Comparison of ENCODE assay signal across 22 cellular contexts in genomic region chr20:58303547-58303946, GRCh38.
"Had no signal": no experiment of that assay in that cellular context is flagged by ENCODE, and none has a peak within 500 bp of the region (broad histone marks: within the 10 kb centered on the region; RNA-seq: fewer than 3 reads in every experiment).

No MANE protein-coding gene starts in this region.

- H3K27ac Mint-ChIP-seq: activated B cell treated with CpG ODN at 0.5 μM for 24 hours; activated CD8-positive, alpha-beta T cell treated with anti-CD3 and anti-CD28 coated beads, Interleukin-2, amount 10 ng/mL, durations not matched to agents 7 days and 5 days; stimulated activated naive CD8-positive, alpha-beta T cell treated with anti-CD3 and anti-CD28 coated beads, Interleukin-15, amount 100 ng/mL, for 72 hours had no signal

- DNase-seq: activated B cell treated with CpG ODN at 0.5 μM for 24 hours; activated CD4-positive, alpha-beta T cell treated with anti-CD3 and anti-CD28 coated beads for 48 hours; activated CD8-positive, alpha-beta T cell treated with anti-CD3 and anti-CD28 coated beads, Interleukin-2, amount 10 ng/mL, durations not matched to agents 7 days and 5 days; activated gamma-delta T cell; activated T-cell treated with anti-CD3 and anti-CD28 coated beads, Interleukin-2, amount 50 U/mL, for 4 hours; cerebellar nuclear complex; effector CD4-positive, alpha-beta T cell; esophagus squamous epithelium; left ventricle myocardium superior; stimulated activated CD4-positive, alpha-beta T cell treated with anti-CD3 and anti-CD28 coated beads, Interleukin-2, amount 100 ng/mL, for 48 hours; stimulated activated naive CD8-positive, alpha-beta T cell treated with anti-CD3 and anti-CD28 coated beads, Interleukin-15, amount 100 ng/mL, for 72 hours; trophoblast cell had no signal

- H3K4me2 ChIP-seq: neural progenitor cell had no signal

- H3K4me3 ChIP-seq: breast epithelium, esophagus squamous epithelium, neural progenitor cell, prostate gland, right atrium auricular region, skin epidermis, suprapubic skin, vagina had no signal

- H3K27ac ChIP-seq: breast epithelium, esophagus squamous epithelium, neural progenitor cell, prostate gland, right atrium auricular region, skin epidermis, suprapubic skin, vagina had no signal

- FAIRE-seq: astrocyte, TTC549 had no signal

- ATAC-seq: activated CD8-positive, alpha-beta T cell treated with anti-CD3 and anti-CD28 coated beads, Interleukin-2, amount 10 ng/mL, durations not matched to agents 7 days and 5 days; activated T-cell treated with anti-CD3 and anti-CD28 coated beads, Interleukin-2, amount 50 U/mL, for 4 hours; left ventricle myocardium superior; stimulated activated naive CD8-positive, alpha-beta T cell treated with anti-CD3 and anti-CD28 coated beads, Interleukin-15, amount 100 ng/mL, for 72 hours had no signal

- H3K4me1 ChIP-seq: breast epithelium, prostate gland had no signal

- H3K27me3 Mint-ChIP-seq: activated B cell treated with CpG ODN at 0.5 μM for 24 hours; activated naive CD4-positive, alpha-beta T cell treated with anti-CD3 and anti-CD28 coated beads, Interleukin-2, amount 50 U/mL, for 24 hours; stimulated activated naive CD8-positive, alpha-beta T cell treated with anti-CD3 and anti-CD28 coated beads, Interleukin-15, amount 100 ng/mL, for 72 hours had no signal

- H3K9ac ChIP-seq: neural progenitor cell had no signal

- H3K9me3 ChIP-seq: breast epithelium, esophagus squamous epithelium, prostate gland, right atrium auricular region, suprapubic skin, vagina had no signal

- H3K9me3 Mint-ChIP-seq: activated B cell treated with CpG ODN at 0.5 μM for 24 hours; activated T-cell treated with anti-CD3 and anti-CD28 coated beads, Interleukin-2, amount 50 U/mL, for 4 hours; neural progenitor cell had no signal

- H3K27me3 ChIP-seq: breast epithelium, esophagus squamous epithelium, neural progenitor cell, right atrium auricular region, suprapubic skin, vagina had no signal

- H2AFZ ChIP-seq: neural progenitor cell had no signal

- H3K4me3 Mint-ChIP-seq: activated B cell treated with CpG ODN at 0.5 μM for 24 hours; activated CD8-positive, alpha-beta T cell treated with anti-CD3 and anti-CD28 coated beads, Interleukin-2, amount 10 ng/mL, durations not matched to agents 7 days and 5 days; activated naive CD4-positive, alpha-beta T cell treated with anti-CD3 and anti-CD28 coated beads, Interleukin-2, amount 50 U/mL, for 24 hours; activated T-cell treated with anti-CD3 and anti-CD28 coated beads, Interleukin-2, amount 50 U/mL, for 4 hours; neural progenitor cell; stimulated activated naive CD8-positive, alpha-beta T cell treated with anti-CD3 and anti-CD28 coated beads, Interleukin-15, amount 100 ng/mL, for 72 hours had no signal

- H3K36me3 ChIP-seq: breast epithelium, neural progenitor cell, prostate gland, right atrium auricular region, suprapubic skin, vagina had no signal
